Comparison of ENCODE assay signal across 39 cellular contexts in the genomic region with DNA sequence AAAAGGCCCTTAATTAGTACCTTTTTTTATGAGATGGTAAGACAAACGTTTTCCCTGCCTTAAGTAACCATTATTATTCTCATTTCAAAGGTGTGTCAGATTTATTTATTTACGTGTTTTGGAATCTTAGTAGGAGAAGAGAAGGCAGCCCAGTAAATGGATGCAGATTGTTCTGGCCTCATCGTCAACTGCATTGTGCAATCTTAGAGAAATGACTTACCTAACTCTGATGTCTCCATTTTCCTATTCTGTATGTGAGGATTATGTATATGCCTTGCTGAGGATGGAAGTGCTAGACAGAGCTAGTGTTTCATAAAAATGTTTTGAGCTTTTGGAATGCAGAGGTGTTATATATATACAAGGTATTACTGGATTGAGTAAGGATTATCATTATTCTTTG.
"Had no signal": no experiment of that assay in that cellular context is flagged by ENCODE, and none has a peak within 500 bp of the region (broad histone marks: within the 10 kb centered on the region; RNA-seq: fewer than 3 reads in every experiment).

No MANE protein-coding gene starts in this region.

- H3K36me3 ChIP-seq: adrenal gland, ascending aorta, brain microvascular endothelial cell, breast epithelium, cardiac muscle cell had no signal

- H3K9me3 Mint-ChIP-seq: activated naive CD4-positive, alpha-beta T cell treated with anti-CD3 and anti-CD28 coated beads for 36 hours; activated naive CD4-positive, alpha-beta T cell treated with anti-CD3 and anti-CD28 coated beads, Interleukin-2, amount 10 ng/mL, durations not matched to agents 7 days and 5 days; activated naive CD4-positive, alpha-beta T cell treated with anti-CD3 and anti-CD28 coated beads, Interleukin-2, amount 50 U/mL, for 24 hours; activated naive CD8-positive, alpha-beta T cell treated with anti-CD3 and anti-CD28 coated beads for 36 hours; activated naive CD8-positive, alpha-beta T cell treated with anti-CD3 and anti-CD28 coated beads, Interleukin-2, amount 10 ng/mL, durations not matched to agents 7 days and 5 days; activated naive CD8-positive, alpha-beta T cell treated with anti-CD3 and anti-CD28 coated beads, Interleukin-2, amount 50 U/mL, for 24 hours; activated T-cell treated with anti-CD3 and anti-CD28 coated beads, Interleukin-2, amount 50 U/mL, for 24 hours; activated T-cell treated with anti-CD3 and anti-CD28 coated beads, Interleukin-2, amount 50 U/mL, for 4 hours; activated T-helper 1 cell treated with anti-CD3 and anti-CD28 coated beads, Interleukin-12 subunit alpha, Interleukin-12 subunit beta, Interleukin-2, Interleukin-4 antibody, amounts not matched to agents 30 ng/mL and 10 ng/mL and 1 ng/mL, durations not matched to agents 14 hours and 24 hours and 36 hours; activated T-helper 17 cell treated with anti-CD3 and anti-CD28 coated beads, Interleukin-2, amount 50 U/mL, for 72 hours; activated T-helper 2 cell treated with anti-CD3 and anti-CD28 coated beads, Interferon-gamma antibody, Interleukin-2, Interleukin-4, amounts not matched to agents 10 μg/mL and 5 μg/mL and 100 μg/mL, durations not matched to agents 14 hours and 24 hours and 36 hours; central memory CD8-positive, alpha-beta T cell had no signal

- H3K36me3 Mint-ChIP-seq: activated naive CD4-positive, alpha-beta T cell treated with anti-CD3 and anti-CD28 coated beads, Interleukin-2, amount 10 ng/mL, durations not matched to agents 7 days and 5 days; activated naive CD4-positive, alpha-beta T cell treated with anti-CD3 and anti-CD28 coated beads, Interleukin-2, amount 50 U/mL, for 24 hours; activated naive CD8-positive, alpha-beta T cell; activated naive CD8-positive, alpha-beta T cell treated with anti-CD3 and anti-CD28 coated beads for 36 hours; activated naive CD8-positive, alpha-beta T cell treated with anti-CD3 and anti-CD28 coated beads, Interleukin-2, amount 10 ng/mL, durations not matched to agents 7 days and 5 days; brain had no signal

- H3K9me3 ChIP-seq: adrenal gland, ascending aorta, body of pancreas, breast epithelium had no signal

- H3K27ac ChIP-seq: adrenal gland, ascending aorta, body of pancreas, brain microvascular endothelial cell, breast epithelium had no signal

- ATAC-seq: activated naive CD4-positive, alpha-beta T cell treated with anti-CD3 and anti-CD28 coated beads, Interleukin-2, amount 50 U/mL, for 72 hours; activated naive CD8-positive, alpha-beta T cell treated with anti-CD3 and anti-CD28 coated beads, Interleukin-2, amount 50 U/mL, for 24 hours; activated T-cell treated with anti-CD3 and anti-CD28 coated beads, Interleukin-2, amount 50 U/mL, for 4 hours; activated T-cell treated with anti-CD3 and anti-CD28 coated beads, Interleukin-2, amount 50 U/mL, for 72 hours; activated T-helper 17 cell treated with anti-CD3 and anti-CD28 coated beads, Interleukin-2, amount 50 U/mL, for 72 hours; body of pancreas had no signal

- H3K4me1 Mint-ChIP-seq: activated naive CD4-positive, alpha-beta T cell treated with anti-CD3 and anti-CD28 coated beads, Interleukin-2, amount 10 ng/mL, durations not matched to agents 7 days and 5 days; activated naive CD4-positive, alpha-beta T cell treated with anti-CD3 and anti-CD28 coated beads, Interleukin-2, amount 50 U/mL, for 24 hours; activated naive CD8-positive, alpha-beta T cell treated with anti-CD3 and anti-CD28 coated beads for 36 hours; activated naive CD8-positive, alpha-beta T cell treated with anti-CD3 and anti-CD28 coated beads, Interleukin-2, amount 10 ng/mL, durations not matched to agents 7 days and 5 days; activated naive CD8-positive, alpha-beta T cell treated with anti-CD3 and anti-CD28 coated beads, Interleukin-2, amount 50 U/mL, for 24 hours; activated T-helper 17 cell treated with anti-CD3 and anti-CD28 coated beads, Interleukin-2, amount 50 U/mL, for 72 hours; brain; central memory CD8-positive, alpha-beta T cell had no signal

- H3K4me3 Mint-ChIP-seq: activated naive CD4-positive, alpha-beta T cell treated with anti-CD3 and anti-CD28 coated beads for 36 hours; activated naive CD4-positive, alpha-beta T cell treated with anti-CD3 and anti-CD28 coated beads, Interleukin-2, amount 10 ng/mL, durations not matched to agents 7 days and 5 days; activated naive CD4-positive, alpha-beta T cell treated with anti-CD3 and anti-CD28 coated beads, Interleukin-2, amount 50 U/mL, for 24 hours; activated naive CD8-positive, alpha-beta T cell; activated naive CD8-positive, alpha-beta T cell treated with anti-CD3 and anti-CD28 coated beads for 36 hours; activated naive CD8-positive, alpha-beta T cell treated with anti-CD3 and anti-CD28 coated beads, Interleukin-2, amount 10 ng/mL, durations not matched to agents 7 days and 5 days; activated naive CD8-positive, alpha-beta T cell treated with anti-CD3 and anti-CD28 coated beads, Interleukin-2, amount 50 U/mL, for 24 hours; activated T-cell treated with anti-CD3 and anti-CD28 coated beads, Interleukin-2, amount 50 U/mL, for 24 hours; activated T-cell treated with anti-CD3 and anti-CD28 coated beads, Interleukin-2, amount 50 U/mL, for 4 hours; activated T-cell treated with anti-CD3 and anti-CD28 coated beads, Interleukin-2, amount 50 U/mL, for 72 hours; activated T-helper 1 cell treated with anti-CD3 and anti-CD28 coated beads, Interleukin-12 subunit alpha, Interleukin-12 subunit beta, Interleukin-2, Interleukin-4 antibody, amounts not matched to agents 30 ng/mL and 10 ng/mL and 1 ng/mL, durations not matched to agents 14 hours and 24 hours and 36 hours; activated T-helper 17 cell treated with anti-CD3 and anti-CD28 coated beads, Interleukin-2, amount 50 U/mL, for 72 hours; brain; central memory CD8-positive, alpha-beta T cell had no signal

- FAIRE-seq: bronchial epithelial cell had no signal

- DNase-seq: activated effector memory CD4-positive, alpha-beta T cell treated with anti-CD3 and anti-CD28 coated beads, Interleukin-2, amount 50 U/mL, for 16 hours; activated effector memory CD4-positive, alpha-beta T cell treated with Interleukin-2 at 50 U/mL for 16 hours; activated gamma-delta T cell; activated gamma-delta T cell treated with Interleukin-2 at 50 U/mL for 16 hours; activated naive CD4-positive, alpha-beta T cell; activated naive CD4-positive, alpha-beta T cell treated with anti-CD3 and anti-CD28 coated beads for 36 hours; activated naive CD4-positive, alpha-beta T cell treated with anti-CD3 and anti-CD28 coated beads, Interleukin-2, amount 10 ng/mL, durations not matched to agents 7 days and 5 days; activated naive CD4-positive, alpha-beta T cell treated with anti-CD3 and anti-CD28 coated beads, Interleukin-2, amount 50 U/mL, for 16 hours; activated naive CD4-positive, alpha-beta T cell treated with Interleukin-2 at 50 U/mL for 16 hours; activated naive CD8-positive, alpha-beta T cell treated with anti-CD3 and anti-CD28 coated beads for 36 hours; activated naive CD8-positive, alpha-beta T cell treated with anti-CD3 and anti-CD28 coated beads, Interleukin-2, amount 10 ng/mL, durations not matched to agents 7 days and 5 days; activated naive CD8-positive, alpha-beta T cell treated with anti-CD3 and anti-CD28 coated beads, Interleukin-2, amount 50 U/mL, for 24 hours; activated T-cell treated with anti-CD3 and anti-CD28 coated beads, Interleukin-2, amount 50 U/mL, for 1 hour; activated T-cell treated with anti-CD3 and anti-CD28 coated beads, Interleukin-2, amount 50 U/mL, for 24 hours; activated T-cell treated with anti-CD3 and anti-CD28 coated beads, Interleukin-2, amount 50 U/mL, for 4 hours; activated T-cell treated with anti-CD3 and anti-CD28 coated beads, Interleukin-2, amount 50 U/mL, for 48 hours; activated T-cell treated with anti-CD3 and anti-CD28 coated beads, Interleukin-2, amount 50 U/mL, for 72 hours; adrenal gland; amniotic stem cell; amygdala; anterior cingulate cortex; aorta; body of pancreas; brain microvascular endothelial cell; caudate nucleus; central memory CD4-positive, alpha-beta T cell; cerebellar nuclear complex had no signal

- H3K4me1 ChIP-seq: adrenal gland, ascending aorta, body of pancreas, breast epithelium had no signal

- H3K27ac Mint-ChIP-seq: activated naive CD4-positive, alpha-beta T cell treated with anti-CD3 and anti-CD28 coated beads for 36 hours; activated naive CD4-positive, alpha-beta T cell treated with anti-CD3 and anti-CD28 coated beads, Interleukin-2, amount 10 ng/mL, durations not matched to agents 7 days and 5 days; activated naive CD4-positive, alpha-beta T cell treated with anti-CD3 and anti-CD28 coated beads, Interleukin-2, amount 50 U/mL, for 24 hours; activated naive CD4-positive, alpha-beta T cell treated with anti-CD3 and anti-CD28 coated beads, Interleukin-2, amount 50 U/mL, for 72 hours; activated naive CD8-positive, alpha-beta T cell; activated naive CD8-positive, alpha-beta T cell treated with anti-CD3 and anti-CD28 coated beads for 36 hours; activated naive CD8-positive, alpha-beta T cell treated with anti-CD3 and anti-CD28 coated beads, Interleukin-2, amount 10 ng/mL, durations not matched to agents 7 days and 5 days; activated naive CD8-positive, alpha-beta T cell treated with anti-CD3 and anti-CD28 coated beads, Interleukin-2, amount 50 U/mL, for 24 hours; activated T-cell treated with anti-CD3 and anti-CD28 coated beads, Interleukin-2, amount 50 U/mL, for 24 hours; activated T-cell treated with anti-CD3 and anti-CD28 coated beads, Interleukin-2, amount 50 U/mL, for 72 hours; activated T-helper 1 cell treated with anti-CD3 and anti-CD28 coated beads, Interleukin-12 subunit alpha, Interleukin-12 subunit beta, Interleukin-2, Interleukin-4 antibody, amounts not matched to agents 30 ng/mL and 10 ng/mL and 1 ng/mL, durations not matched to agents 14 hours and 24 hours and 36 hours; activated T-helper 17 cell treated with anti-CD3 and anti-CD28 coated beads, Interleukin-2, amount 50 U/mL, for 72 hours; activated T-helper 2 cell treated with anti-CD3 and anti-CD28 coated beads, Interferon-gamma antibody, Interleukin-2, Interleukin-4, amounts not matched to agents 10 μg/mL and 5 μg/mL and 100 μg/mL, durations not matched to agents 14 hours and 24 hours and 36 hours; brain had no signal

- H3K27me3 ChIP-seq: adrenal gland, ascending aorta, body of pancreas, brain microvascular endothelial cell, breast epithelium, cardiac muscle cell had no signal

- H3K27me3 Mint-ChIP-seq: activated naive CD4-positive, alpha-beta T cell treated with anti-CD3 and anti-CD28 coated beads, Interleukin-2, amount 10 ng/mL, durations not matched to agents 7 days and 5 days had no signal

- H3K4me3 ChIP-seq: adrenal gland, ascending aorta, body of pancreas, breast epithelium, cardiac muscle cell had no signal
